ENCODE assay signal across 22 cellular contexts in genomic region chr16:84763629-84764028, GRCh38. TPM values are rescaled to one million over a fixed set of nuclear protein-coding genes. Genes with fewer than 3 reads are reported as not detected.
DNase-seq lines count a peak whose midpoint lies in the region; ATAC-seq, FAIRE-seq and TF ChIP-seq lines count a peak whose summit lies in the region.
"Had no signal": no experiment of that assay in that cellular context is flagged by ENCODE, and none has a peak within 500 bp of the region (broad histone marks: within the 10 kb centered on the region; RNA-seq: fewer than 3 reads in every experiment).

No MANE protein-coding gene starts in this region.

- TF ChIP-seq EP300 in K562 (IDR thresholded peaks at IDR 0.05; ENCODE audit: low read length), result no peak

- H4K5ac ChIP-seq in mesendoderm (ENCODE audit: low read length), result no peak overlapping the region

- H3K9ac ChIP-seq in K562 (ENCODE audit: insufficient read depth in 1 of 2, low read depth in 2 of 2, low read length in 2 of 2), result peak overlapping the region in 1 of 2 experiments; percentile 15; a peak in 1 of 4 replicates
- no peak overlapping the region for H3K9ac ChIP-seq in mesendoderm (ENCODE audit: low read length)

- H3K4me2 ChIP-seq in GM23338, result no peak overlapping the region
- no peak overlapping the region for H3K4me2 ChIP-seq in K562 (ENCODE audit: insufficient read depth, low read length)
- no peak overlapping the region for H3K4me2 ChIP-seq in mesendoderm (ENCODE audit: low read length)
- H3K4me2 ChIP-seq: A549 had no signal

- H3K23ac ChIP-seq in mesendoderm (ENCODE audit: low read length), result no peak overlapping the region

- no peak overlapping the region for H3K4ac ChIP-seq in mesendoderm (ENCODE audit: low read depth, low read length)

- H2AK5ac ChIP-seq in mesendoderm (ENCODE audit: low read length), result no peak overlapping the region

- H3K27me3 ChIP-seq in CD4-positive, alpha-beta T cell (ENCODE audit: control insufficient read depth, insufficient read depth, low read length), result no peaks in the 10 kb centered on the region
- no peaks in the 10 kb centered on the region; the same call in 1 of the 2 replicates for H3K27me3 ChIP-seq in GM23338 (ENCODE audit: insufficient read depth)
- no peaks in the 10 kb centered on the region for H3K27me3 ChIP-seq in K562 (ENCODE audit: control insufficient read depth in 2 of 2, insufficient read depth in 2 of 2, low read length in 2 of 2)
- H3K27me3 ChIP-seq in mesendoderm (ENCODE audit: insufficient read depth, low read length, poor library complexity), result no peaks in the 10 kb centered on the region
- H3K27me3 ChIP-seq: Peyer's patch had no signal

- FAIRE-seq in K562 (lab: Jason Lieb, UNC), result no peak
- FAIRE-seq: A549, D721Med, GM12892, GM18507 had no signal

- peak overlapping the region; percentile 96 for H3K27ac Mint-ChIP-seq in CD4-positive, alpha-beta T cell
- H3K27ac Mint-ChIP-seq in GM23338 (peak overlapping the region; percentile 34; the same call in 1 of the 2 replicates), progenitor cell of endocrine pancreas (no peak overlapping the region)
- H3K27ac Mint-ChIP-seq: CD8-positive, alpha-beta T cell had no signal

- BruUV-seq in K562 (replicated peaks; lab: Mats Ljungman, UMichigan), result no TSS peak

- no peak for TF ChIP-seq POLR2A in K562 (conservative IDR thresholded peaks at IDR 0.05)

- intact Hi-C loops in CD4-positive, alpha-beta T cell (cut with DNase I, micrococcal nuclease), result no loop called here
- intact Hi-C loops in K562 (cut with micrococcal nuclease), result no loop called here

- H3K4me1 ChIP-seq in GM23338 (ENCODE audit: insufficient read depth), result no peaks in the 10 kb centered on the region
- H3K4me1 ChIP-seq in K562 (replicated peaks in 1 of 2; ENCODE audit: control insufficient read depth in 2 of 2, insufficient read depth in 2 of 2, low read length in 2 of 2), result no peaks in the 10 kb centered on the region
- H3K4me1 ChIP-seq in mesendoderm (ENCODE audit: control insufficient read depth, low read depth, low read length), result no peaks in the 10 kb centered on the region
- H3K4me1 ChIP-seq: A549, Peyer's patch had no signal

- 92% methylated on average over 17 of the region's 17 CpGs for whole genome bisulfite sequencing in K562 (ENCODE audit: insufficient coverage, low coverage, missing lambda C conversion rate)
- no CpG with 5 or more reads among the region's 17 CpGs for WGBS in mesendoderm (ENCODE audit: extremely low coverage, insufficient coverage, low lambda C conversion rate)

- H3K4me3 ChIP-seq in GM23338, result no peak overlapping the region
- no peak overlapping the region for H3K4me3 ChIP-seq in K562
- H3K4me3 ChIP-seq in mesendoderm (ENCODE audit: low read length), result no peak overlapping the region
- H3K4me3 ChIP-seq: A549, Peyer's patch had no signal

- no peak overlapping the region for H2BK5ac ChIP-seq in mesendoderm (ENCODE audit: low read length)

- H3K4me1 Mint-ChIP-seq in CD4-positive, alpha-beta T cell (ENCODE audit: low read depth), result peaks cover 76% of the 10 kb centered on the region
- H3K4me1 Mint-ChIP-seq in GM23338 (no peaks in the 10 kb centered on the region), progenitor cell of endocrine pancreas (ENCODE audit: low read depth) (peaks cover 3% of the 10 kb centered on the region)

- H2AFZ ChIP-seq in GM23338 (no peak overlapping the region), K562 (ENCODE audit: low read depth, low read length) (no peak overlapping the region)

- no peak overlapping the region for H3K4me3 Mint-ChIP-seq in CD4-positive, alpha-beta T cell
- H3K4me3 Mint-ChIP-seq in GM23338 (no peak overlapping the region), progenitor cell of endocrine pancreas (ENCODE audit: low read depth) (no peak overlapping the region)
- H3K4me3 Mint-ChIP-seq: CD8-positive, alpha-beta T cell had no signal

- POLR2A ChIA-PET in CD4-positive, alpha-beta T cell (lab: Charles Lee), result interaction anchor here (0.6 kb wide), 1 partner anchor 17 kb away, joined by 4 read pairs; no protein-coding TSS in a partner anchor
- POLR2A ChIA-PET in K562 (lab: Yijun Ruan, JAX), result no interaction called here

- no peak overlapping the region for H3K27ac ChIP-seq in CD4-positive, alpha-beta T cell (ENCODE audit: low read depth, low read length)
- H3K27ac ChIP-seq in GM23338 (ENCODE audit: low read depth), result no peak overlapping the region
- no peak overlapping the region for H3K27ac ChIP-seq in K562 (ENCODE audit: extremely low read depth, low read depth, low read length)
- no peak overlapping the region for H3K27ac ChIP-seq in mesendoderm (ENCODE audit: low read depth, low read length)
- H3K27ac ChIP-seq: A549, HL-60, Peyer's patch had no signal

- no peak overlapping the region for H3K56ac ChIP-seq in mesendoderm (ENCODE audit: low read length)

- H4K20me1 ChIP-seq in GM23338 (replicated peaks; ENCODE audit: insufficient read depth) (peaks cover 34% of the 10 kb centered on the region), K562 (replicated peaks; ENCODE audit: control insufficient read depth, insufficient read depth, low read length) (peaks cover 8% of the 10 kb centered on the region; the same call in 1 of the 2 replicates)

- no peaks in the 10 kb centered on the region for H3K9me3 ChIP-seq in CD4-positive, alpha-beta T cell (ENCODE audit: control insufficient read depth, low read length)
- no peaks in the 10 kb centered on the region for H3K9me3 ChIP-seq in K562 (replicated peaks; ENCODE audit: control insufficient read depth, insufficient read depth, low read depth, low read length)
- H3K9me3 ChIP-seq: A549, Peyer's patch had no signal

- H3K9me1 ChIP-seq in K562 (ENCODE audit: control insufficient read depth, insufficient read depth, low read length), result no peaks in the 10 kb centered on the region

- no peak for DNase-seq in CD4-positive, alpha-beta T cell
- DNase-seq in GM23338 (ENCODE audit: low spot score) (peak; percentile 42), K562 (ENCODE audit: extremely low read depth in 1 of 4, low spot score in 3 of 4) (no peak), mesendoderm (peak; percentile 67), progenitor cell of endocrine pancreas (ENCODE audit: low spot score, unreplicated experiment) (no peak), DMS114 treated with DMSO at 0.1 percent for 48 hours (lab: John Stamatoyannopoulos, UW; ENCODE audit: unreplicated experiment) (no peak), GDM1 (lab: John Stamatoyannopoulos, UW) (no peak)
- DNase-seq: CD8-positive, alpha-beta T cell; NCI-H1105; NCI-H1694; NCI-H2081 treated with DMSO at 0.1 percent for 48 hours; NCI-H446 treated with DMSO at 0.1 percent for 48 hours; NCI-H69; NK-92 treated with Interleukin-12 subunit alpha and Interleukin-12 subunit beta, amount 100 ng/mL, for 24 hours; Peyer's patch had no signal

- H2BK15ac ChIP-seq in mesendoderm (replicated peaks; ENCODE audit: low read depth), result no peak overlapping the region

- no peak for ATAC-seq in CD4-positive, alpha-beta T cell (ENCODE audit: poor library complexity)
- ATAC-seq in GM23338 (no peak), K562 (no peak), HG03432 (IDR thresholded peaks at IDR 0.05; ENCODE audit: unreplicated experiment) (no peak)
- ATAC-seq: A549; CD8-positive, alpha-beta T cell had no signal

- in situ Hi-C loops in K562 (cut with MboI), result no loop called here

- no peak overlapping the region for H4K8ac ChIP-seq in mesendoderm (ENCODE audit: low read depth, low read length)

- H3F3A ChIP-seq in GM23338 (replicated peaks; ENCODE audit: low read depth), result peaks cover 10% of the 10 kb centered on the region; the same call in 1 of the 2 replicates

- peaks cover 81% of the 10 kb centered on the region for H3K79me2 ChIP-seq in GM23338 (replicated peaks; ENCODE audit: insufficient read depth)
- peaks cover 26% of the 10 kb centered on the region for H3K79me2 ChIP-seq in K562 (ENCODE audit: control insufficient read depth, insufficient read depth, low read length)
- peaks cover 14% of the 10 kb centered on the region for H3K79me2 ChIP-seq in mesendoderm (ENCODE audit: control insufficient read depth, insufficient read depth, low read length)

- no peak for TF ChIP-seq RAD21 in K562 (CRISPR knock-in tag; conservative IDR thresholded peaks at IDR 0.05 in 1 of 2, IDR thresholded peaks at IDR 0.05 in 1 of 2)

- no peaks in the 10 kb centered on the region for H3K9me3 Mint-ChIP-seq in CD4-positive, alpha-beta T cell
- H3K9me3 Mint-ChIP-seq in GM23338 (no peaks in the 10 kb centered on the region), progenitor cell of endocrine pancreas (ENCODE audit: low read depth) (no peaks in the 10 kb centered on the region)
- H3K9me3 Mint-ChIP-seq: CD8-positive, alpha-beta T cell had no signal

- no peak overlapping the region for H2BK120ac ChIP-seq in mesendoderm (ENCODE audit: low read depth, low read length)

- CTCF ChIA-PET in CD4-positive, alpha-beta T cell (lab: Charles Lee), result interaction anchor here (1.7 kb wide), 1 partner anchor 9 kb away, joined by 6 read pairs; no protein-coding TSS in a partner anchor
- CTCF ChIA-PET in K562 (lab: Yijun Ruan, JAX; ENCODE audit: low intra/inter-chr PET ratio), result interaction anchor here (0.7 kb wide), 1 partner anchor 418 kb away, joined by 3 read pairs; no protein-coding TSS in a partner anchor

- H3K27me3 Mint-ChIP-seq in CD4-positive, alpha-beta T cell, result no peaks in the 10 kb centered on the region
- H3K27me3 Mint-ChIP-seq in GM23338 (ENCODE audit: insufficient read depth, low read depth, poor library complexity) (peaks cover 2% of the 10 kb centered on the region), progenitor cell of endocrine pancreas (no peaks in the 10 kb centered on the region)

- no peak overlapping the region for H3K18ac ChIP-seq in mesendoderm (ENCODE audit: low read length)

- peaks cover 62% of the 10 kb centered on the region for H3K36me3 ChIP-seq in GM23338 (ENCODE audit: insufficient read depth)
- H3K36me3 ChIP-seq in K562 (ENCODE audit: control insufficient read depth, insufficient read depth, low read length), result peaks cover 93% of the 10 kb centered on the region
- peaks cover 17% of the 10 kb centered on the region for H3K36me3 ChIP-seq in mesendoderm (ENCODE audit: control insufficient read depth, insufficient read depth, low read length)

- H3K9me2 ChIP-seq in GM23338 (ENCODE audit: insufficient read depth), result no peaks in the 10 kb centered on the region

- TF ChIP-seq CTCF in CD4-positive, alpha-beta T cell (IDR thresholded peaks at IDR 0.05), result no peak
- TF ChIP-seq CTCF in GM23338 (conservative IDR thresholded peaks at IDR 0.05; ENCODE audit: low read depth in 2 of 2), result no peak
- no peak for TF ChIP-seq CTCF in K562 (IDR thresholded peaks at IDR 0.05 in 2 of 3, conservative IDR thresholded peaks at IDR 0.05 in 1 of 3; ENCODE audit: insufficient read depth in 2 of 3, low read depth in 1 of 3, low read length in 3 of 3)
- TF ChIP-seq CTCF in progenitor cell of endocrine pancreas (IDR thresholded peaks at IDR 0.05; ENCODE audit: unreplicated experiment), result no peak

- peaks cover 91% of the 10 kb centered on the region for H3K36me3 Mint-ChIP-seq in CD4-positive, alpha-beta T cell (ENCODE audit: low read depth)
- H3K36me3 Mint-ChIP-seq in GM23338 (ENCODE audit: low read depth) (peaks cover 89% of the 10 kb centered on the region), progenitor cell of endocrine pancreas (ENCODE audit: insufficient read depth) (peaks cover 38% of the 10 kb centered on the region)

- peaks cover 20% of the 10 kb centered on the region for H3K79me1 ChIP-seq in mesendoderm (ENCODE audit: low read length)

RNA-seq across cellular contexts. Expression of gene CRISPLD2, which starts 56.2 kb away (rescaled TPM):
- total RNA-seq in CD4-positive, alpha-beta T cell, result 1 to 10 TPM; 2.0 to 2.6 TPM
- 6.0 and 8.3 TPM in 2 replicates for total RNA-seq in GM23338 (2014; rRNA removed; shearing (Covaris generic))
- polyA plus RNA-seq in GM23338 (2016; fragmentation: Nextera tagmentation; extraction: Ambion mirVana) (2.1 and 2.6 TPM in 2 replicates), K562 (2011; rRNA removed) (0.05 TPM in 1 of 2 replicates, not detected in the other), K562 (2014; fragmentation: Illumina TruSeq; extraction: Trizol) (0.03 and 0.06 TPM in 2 replicates), K562 (2014; fragmentation: Nextera tagmentation; extraction: Ambion mirVana) (under 1 TPM in 1 of 2 experiments, not detected in 1; 0.03 TPM), K562 (2014; rRNA removed) (0.08 TPM in 1 of 2 replicates, not detected in the other)
- 0.42 TPM in 1 of 2 replicates, not detected in the other for total RNA-seq in K562 (2011; cell fraction: chromatin; rRNA removed; ENCODE audit: low replicate concordance)
- total RNA-seq in K562 (2011; cell fraction: nucleolus; rRNA removed), result 0.13 and 0.17 TPM in 2 replicates
- total RNA-seq in K562 (2011; cell fraction: nucleoplasm; rRNA removed), result 0.31 TPM in 1 of 2 replicates, not detected in the other
- total RNA-seq in K562 (2014; rRNA removed) (0.12 TPM in 1 of 2 replicates, not detected in the other), K562 (2014; rRNA removed; fragmentation: Illumina TruSeq; extraction: Trizol) (0.04 and 0.10 TPM in 2 replicates), K562 (2015; rRNA removed; fragmentation: Illumina TruSeq; extraction: Trizol) (not detected in 2 replicates), K562 (2021) (0.22 and 0.24 TPM in 2 replicates), progenitor cell of endocrine pancreas (10.0 and 11.0 TPM in 2 replicates)
- polyA plus RNA-seq in K562 (2011; cell fraction: cytosol; rRNA removed), result 0.03 and 0.19 TPM in 2 replicates
- polyA plus RNA-seq in K562 (2011; cell fraction: nucleus; rRNA removed), result 0.34 TPM in 1 of 2 replicates, not detected in the other
- polyA plus RNA-seq in K562 (2012), result 0.07 and 0.16 TPM in 2 replicates
- 0.04 and 0.06 TPM in 2 replicates for polyA minus RNA-seq in K562 (2011; rRNA and poly(A)+ RNA removed)
- polyA minus RNA-seq in K562 (2011; cell fraction: cytosol; rRNA and poly(A)+ RNA removed), result not detected in 2 replicates
- polyA minus RNA-seq in K562 (2011; cell fraction: nucleus; rRNA and poly(A)+ RNA removed), result 0.27 TPM in 1 of 2 replicates, not detected in the other
- 3.7 TPM for polyA plus RNA-seq in mesendoderm (2013, experiment 1 of 2)
- 3.9 TPM for polyA plus RNA-seq in mesendoderm (2013, experiment 2 of 2)
- total RNA-seq: HT1080 had no signal

Comparison
In these comparisons a context has a peak if more than half of its experiments do, and no peak if none do; other contexts are left out.
1. DNase-seq: peak in GM23338 (single experiment) and mesendoderm (single experiment); none in CD4-positive, alpha-beta T cell (0 of 10), K562 (0 of 4), progenitor cell of endocrine pancreas (single experiment), DMS114 treated with DMSO at 0.1 percent for 48 hours (single experiment) and GDM1 (single experiment).